Comparison of ENCODE assay signal across 7 cellular contexts in genomic region chr19:37654118-37654517, GRCh38. TPM values are rescaled to one million over a fixed set of nuclear protein-coding genes. Genes with fewer than 3 reads are reported as not detected.
A peak's percentile ranks its signal among the peaks of the same experiment; 100 is the strongest.
DNase-seq lines count a peak whose midpoint lies in the region; ATAC-seq, FAIRE-seq and TF ChIP-seq lines count a peak whose summit lies in the region.

No MANE protein-coding gene starts in this region.

- 0 out of 2 replicates have a peak, but pooled peaks cover 2% of the 10 kb centered on the region for H3K27me3 ChIP-seq in SJSA1 (replicated peaks)

- TF ChIP-seq POLR2A in H54 (IDR thresholded peaks at IDR 0.05; ENCODE audit: low read depth, low read length): no peak

- 0 out of 2 replicates have a peak overlapping the region, but pooled peaks have one; percentile 43 for H3K27ac ChIP-seq in SJSA1
- peak overlapping the region in 18 of 21 experiments; percentile 64 to 93 (median 84) for H3K27ac ChIP-seq in skin epidermis

- 0 out of 2 replicates have a peak, but pooled peaks cover 2% of the 10 kb centered on the region for H3K9me3 ChIP-seq in SJSA1 (replicated peaks)

- peaks cover 17% of the 10 kb centered on the region for H3K4me1 ChIP-seq in SJSA1 (replicated peaks)

- H3K4me3 ChIP-seq in SJSA1 (peak overlapping the region; percentile 58), fibroblast of villous mesenchyme (ENCODE audit: low read depth, low read length) (peak overlapping the region; percentile 88), skin epidermis (peak overlapping the region; percentile 60 to 81 (median 68))

- no peak for TF ChIP-seq CTCF in fibroblast of villous mesenchyme (IDR thresholded peaks at IDR 0.05; ENCODE audit: insufficient read depth, low read depth, low read length)

- FAIRE-seq in H54 (lab: Jason Lieb, UNC): peak; percentile 48

- DNase-seq in H54 (ENCODE audit: insufficient read length, low spot score) (no peak), SJSA1 (ENCODE audit: low read depth in 1 of 2, low spot score in 2 of 2) (no peak), fibroblast of villous mesenchyme (ENCODE audit: low read depth) (peak; percentile 5), globus pallidus (ENCODE audit: low spot score) (no peak), LoVo (ENCODE audit: low spot score) (no peak)

- ATAC-seq in GM21360 (IDR thresholded peaks at IDR 0.05; ENCODE audit: unreplicated experiment): no peak

- 0 out of 2 replicates have a peak, but pooled peaks cover 8% of the 10 kb centered on the region for H3K36me3 ChIP-seq in SJSA1

RNA-seq across cellular contexts. Expression of gene ZFP30, which starts 1.1 kb away (rescaled TPM):
- 8.7 and 12.3 TPM in 2 replicates for total RNA-seq in SJSA1 (2014; rRNA removed; shearing (Covaris generic))
- total RNA-seq in fibroblast of villous mesenchyme: 21.6 and 25.1 TPM in 2 replicates

RNA-seq across cellular contexts. Expression of gene ZNF540, which starts 59.4 kb away (rescaled TPM):
- total RNA-seq in SJSA1 (2014; rRNA removed; shearing (Covaris generic)): 0.16 TPM in 1 of 2 replicates, not detected in the other
- total RNA-seq in fibroblast of villous mesenchyme: 0.32 and 0.86 TPM in 2 replicates

RNA-seq across cellular contexts. Expression of gene ZNF571, which starts 59.5 kb away (rescaled TPM):
- 0.63 TPM in 1 of 2 replicates, not detected in the other for total RNA-seq in SJSA1 (2014; rRNA removed; shearing (Covaris generic))
- total RNA-seq in fibroblast of villous mesenchyme: 1.6 and 2.6 TPM in 2 replicates
